ENCODE assay signal across 19 cellular contexts in genomic region chr1:26794391-26794790, GRCh38. TPM values are rescaled to one million over a fixed set of nuclear protein-coding genes. Genes with fewer than 3 reads are reported as not detected.
DNase-seq lines count a peak whose midpoint lies in the region; ATAC-seq, FAIRE-seq and TF ChIP-seq lines count a peak whose summit lies in the region.
"Had no signal": no experiment of that assay in that cellular context is flagged by ENCODE, and none has a peak within 500 bp of the region (broad histone marks: within the 10 kb centered on the region; RNA-seq: fewer than 3 reads in every experiment).

No MANE protein-coding gene starts in this region.

- no peaks in the 10 kb centered on the region for H4K20me1 ChIP-seq in astrocyte (ENCODE audit: insufficient read depth, low read length)

- peaks cover 58% of the 10 kb centered on the region for H3K4me1 Mint-ChIP-seq in activated T-cell treated with anti-CD3 and anti-CD28 coated beads, Interleukin-2, amount 50 U/mL, for 72 hours (ENCODE audit: low read depth)
- peaks cover 4% of the 10 kb centered on the region for H3K4me1 Mint-ChIP-seq in astrocyte (ENCODE audit: low read depth, unreplicated experiment)
- peaks cover 62% of the 10 kb centered on the region for H3K4me1 Mint-ChIP-seq in stimulated activated effector memory CD8-positive, alpha-beta T cell treated with anti-CD3 and anti-CD28 coated beads, Interleukin-12 subunit alpha, Interleukin-12 subunit beta, amount 100 ng/mL, for 72 hours

- H3K9me3 ChIP-seq in astrocyte (ENCODE audit: insufficient read depth, low read depth, low read length), result no peaks in the 10 kb centered on the region
- H3K9me3 ChIP-seq: MG63 had no signal

- peaks cover 12% of the 10 kb centered on the region for H3K4me1 ChIP-seq in astrocyte (ENCODE audit: insufficient read depth, low read length)

- peaks cover 2% of the 10 kb centered on the region for H3K36me3 ChIP-seq in astrocyte (ENCODE audit: insufficient read depth, low read length)
- H3K36me3 ChIP-seq: MG63 had no signal

- H3K27me3 ChIP-seq in astrocyte (ENCODE audit: insufficient read depth, low read length), result no peaks in the 10 kb centered on the region
- H3K27me3 ChIP-seq: MG63 had no signal

- no peak for ATAC-seq in activated T-cell treated with anti-CD3 and anti-CD28 coated beads, Interleukin-2, amount 50 U/mL, for 72 hours (replicated peaks in 1 of 2)
- no peak for ATAC-seq in stimulated activated effector memory CD8-positive, alpha-beta T cell treated with anti-CD3 and anti-CD28 coated beads, Interleukin-12 subunit alpha, Interleukin-12 subunit beta, amount 100 ng/mL, for 72 hours
- ATAC-seq in activated naive CD4-positive, alpha-beta T cell treated with anti-CD3 and anti-CD28 coated beads, Interleukin-2, amount 50 U/mL, for 72 hours, result no peak

- no peaks in the 10 kb centered on the region for H3K9me3 Mint-ChIP-seq in activated T-cell treated with anti-CD3 and anti-CD28 coated beads, Interleukin-2, amount 50 U/mL, for 72 hours
- no peaks in the 10 kb centered on the region for H3K9me3 Mint-ChIP-seq in astrocyte (ENCODE audit: unreplicated experiment)
- H3K9me3 Mint-ChIP-seq in stimulated activated effector memory CD8-positive, alpha-beta T cell treated with anti-CD3 and anti-CD28 coated beads, Interleukin-12 subunit alpha, Interleukin-12 subunit beta, amount 100 ng/mL, for 72 hours, result no peaks in the 10 kb centered on the region
- no peaks in the 10 kb centered on the region for H3K9me3 Mint-ChIP-seq in activated naive CD4-positive, alpha-beta T cell treated with anti-CD3 and anti-CD28 coated beads, Interleukin-2, amount 50 U/mL, for 72 hours
- H3K9me3 Mint-ChIP-seq: H9 had no signal

- peak overlapping the region; percentile 27 for H3K27ac Mint-ChIP-seq in activated T-cell treated with anti-CD3 and anti-CD28 coated beads, Interleukin-2, amount 50 U/mL, for 72 hours
- no peak overlapping the region for H3K27ac Mint-ChIP-seq in astrocyte (ENCODE audit: unreplicated experiment)
- H3K27ac Mint-ChIP-seq in stimulated activated effector memory CD8-positive, alpha-beta T cell treated with anti-CD3 and anti-CD28 coated beads, Interleukin-12 subunit alpha, Interleukin-12 subunit beta, amount 100 ng/mL, for 72 hours, result peak overlapping the region; percentile 2
- H3K27ac Mint-ChIP-seq in activated naive CD4-positive, alpha-beta T cell treated with anti-CD3 and anti-CD28 coated beads, Interleukin-2, amount 50 U/mL, for 72 hours, result peak overlapping the region in 1 of 2 donors; percentile 45

- no peak overlapping the region for H2AFZ ChIP-seq in astrocyte (ENCODE audit: low read depth, low read length)

- FAIRE-seq in astrocyte (lab: Jason Lieb, UNC), result no peak
- FAIRE-seq: A204.1 had no signal

- no peaks in the 10 kb centered on the region for H3K79me2 ChIP-seq in astrocyte (ENCODE audit: insufficient read depth, low read length)

- TF ChIP-seq CTCF in astrocyte (IDR thresholded peaks at IDR 0.05; ENCODE audit: insufficient read depth, low read depth, low read length), result no peak

- no peak overlapping the region for H3K9ac ChIP-seq in astrocyte (ENCODE audit: low read length)

- H3K4me3 ChIP-seq in astrocyte (ENCODE audit: insufficient read depth, low read depth, low read length), result no peak overlapping the region
- H3K4me3 ChIP-seq: MG63 had no signal

- H3K4me2 ChIP-seq in astrocyte (ENCODE audit: low read length), result no peak overlapping the region

- H3K27ac ChIP-seq in astrocyte (ENCODE audit: low read depth, low read length), result no peak overlapping the region
- H3K27ac ChIP-seq: C4-2B had no signal

- H3K36me3 Mint-ChIP-seq in activated T-cell treated with anti-CD3 and anti-CD28 coated beads, Interleukin-2, amount 50 U/mL, for 72 hours (ENCODE audit: insufficient read depth in 2 of 2), result peaks cover 2 to 16% of the 10 kb centered on the region in 2 donors
- peaks cover 21% of the 10 kb centered on the region for H3K36me3 Mint-ChIP-seq in astrocyte (ENCODE audit: low read depth, unreplicated experiment)
- H3K36me3 Mint-ChIP-seq in stimulated activated effector memory CD8-positive, alpha-beta T cell treated with anti-CD3 and anti-CD28 coated beads, Interleukin-12 subunit alpha, Interleukin-12 subunit beta, amount 100 ng/mL, for 72 hours, result peaks cover 62% of the 10 kb centered on the region
- peaks cover 13 to 21% of the 10 kb centered on the region in 2 donors for H3K36me3 Mint-ChIP-seq in activated naive CD4-positive, alpha-beta T cell treated with anti-CD3 and anti-CD28 coated beads, Interleukin-2, amount 50 U/mL, for 72 hours

- no peak for DNase-seq in activated T-cell treated with anti-CD3 and anti-CD28 coated beads, Interleukin-2, amount 50 U/mL, for 72 hours
- DNase-seq in activated T-cell treated with anti-CD3 and anti-CD28 coated beads for 4 hours (no peak), HT-29 (ENCODE audit: low spot score) (peak; percentile 25), astrocyte (ENCODE audit: low read depth) (no peak), NCI-H446 (lab: John Stamatoyannopoulos, UW) (no peak)
- no peak for DNase-seq in stimulated activated effector memory CD8-positive, alpha-beta T cell treated with anti-CD3 and anti-CD28 coated beads, Interleukin-12 subunit alpha, Interleukin-12 subunit beta, amount 100 ng/mL, for 72 hours (ENCODE audit: low spot score in 2 of 2)
- DNase-seq in activated naive CD4-positive, alpha-beta T cell treated with anti-CD3 and anti-CD28 coated beads, Interleukin-2, amount 50 U/mL, for 72 hours (ENCODE audit: low spot score in 2 of 2), result no peak
- DNase-seq: COR-L47, EL, H9, IMR-90, Karpas-422, MG63, NCI-H1092 treated with DMSO at 0.1 percent for 48 hours, NCI-H1694, NCI-H2227 treated with DMSO at 0.1 percent for 48 hours, NCI-H524 treated with DMSO at 0.1 percent for 48 hours had no signal

- H3K4me3 Mint-ChIP-seq in activated T-cell treated with anti-CD3 and anti-CD28 coated beads, Interleukin-2, amount 50 U/mL, for 72 hours, result no peak overlapping the region
- H3K4me3 Mint-ChIP-seq in astrocyte (ENCODE audit: unreplicated experiment), result peak overlapping the region; percentile 27
- H3K4me3 Mint-ChIP-seq in stimulated activated effector memory CD8-positive, alpha-beta T cell treated with anti-CD3 and anti-CD28 coated beads, Interleukin-12 subunit alpha, Interleukin-12 subunit beta, amount 100 ng/mL, for 72 hours, result no peak overlapping the region
- H3K4me3 Mint-ChIP-seq: H9 had no signal

- H3K27me3 Mint-ChIP-seq in activated T-cell treated with anti-CD3 and anti-CD28 coated beads, Interleukin-2, amount 50 U/mL, for 72 hours (ENCODE audit: low read depth), result no peaks in the 10 kb centered on the region
- H3K27me3 Mint-ChIP-seq in astrocyte (ENCODE audit: low read depth, unreplicated experiment), result no peaks in the 10 kb centered on the region

RNA-seq across cellular contexts. Expression of gene PIGV, which starts 6.6 kb away (rescaled TPM):
- 10 to 100 TPM; 19.4 to 20.0 TPM for total RNA-seq in activated T-cell treated with anti-CD3 and anti-CD28 coated beads, Interleukin-2, amount 50 U/mL, for 72 hours
- total RNA-seq in HT-29 (2014; rRNA removed; shearing (Covaris generic)), result 16.8 and 20.0 TPM in 2 replicates
- 7.9 and 10.6 TPM in 2 replicates for total RNA-seq in astrocyte
- 10 to 100 TPM; 15.9 to 21.0 TPM for total RNA-seq in activated naive CD4-positive, alpha-beta T cell treated with anti-CD3 and anti-CD28 coated beads, Interleukin-2, amount 50 U/mL, for 72 hours

RNA-seq across cellular contexts. Expression of gene ZDHHC18, which starts 32.1 kb away (rescaled TPM):
- 10 to 100 TPM; 64.4 to 80.2 TPM for total RNA-seq in activated T-cell treated with anti-CD3 and anti-CD28 coated beads, Interleukin-2, amount 50 U/mL, for 72 hours
- total RNA-seq in HT-29 (2014; rRNA removed; shearing (Covaris generic)), result 22.9 and 30.0 TPM in 2 replicates
- total RNA-seq in astrocyte, result 22.3 and 22.6 TPM in 2 replicates
- 10 to 100 TPM; 37.8 to 59.5 TPM for total RNA-seq in activated naive CD4-positive, alpha-beta T cell treated with anti-CD3 and anti-CD28 coated beads, Interleukin-2, amount 50 U/mL, for 72 hours
